9 cellular contexts compared by ENCODE assay signal in the genomic region with DNA sequence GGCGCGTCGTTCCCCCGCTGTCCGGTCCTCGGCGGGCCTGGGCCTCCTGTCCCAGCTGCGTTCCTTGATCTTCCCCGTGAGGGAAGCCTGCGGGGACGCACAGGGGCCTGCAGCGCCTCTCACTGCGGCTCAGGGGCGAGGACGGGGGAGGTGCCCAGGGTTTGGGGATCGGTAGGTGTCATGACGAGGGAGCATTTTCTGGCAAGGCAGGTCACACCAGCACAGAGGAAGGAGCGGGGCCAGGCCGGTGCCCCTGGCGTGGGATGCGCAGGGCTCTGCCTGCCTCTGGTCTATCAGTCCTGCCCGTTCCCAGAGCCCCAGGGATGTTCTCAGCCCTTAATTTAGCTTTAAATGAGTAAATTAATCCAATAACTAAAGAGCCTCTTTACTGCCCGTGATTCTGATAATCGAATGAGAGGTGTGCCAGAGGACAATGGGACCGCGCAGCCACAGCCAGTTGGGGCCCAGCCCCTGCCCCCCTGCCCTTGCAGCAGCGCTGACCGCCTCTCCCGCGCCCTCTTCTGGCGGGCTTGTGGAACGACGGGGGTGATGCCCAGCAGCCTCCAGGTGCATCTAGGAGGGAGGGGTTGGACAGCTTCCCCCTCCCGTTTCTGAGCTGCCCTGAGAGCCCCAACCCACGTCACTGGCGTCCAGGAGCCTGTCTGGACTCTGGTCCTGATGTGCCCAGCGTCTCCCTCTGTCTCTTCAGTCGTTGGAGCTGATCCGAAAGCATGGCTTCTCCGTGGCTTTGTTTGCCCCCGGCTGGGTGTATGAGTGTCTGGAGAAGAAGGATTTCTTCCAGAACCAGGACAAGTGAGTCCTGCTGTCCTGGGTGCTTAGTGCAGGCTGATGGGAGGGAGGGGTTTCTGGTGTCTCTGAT. TPM values are rescaled to one million over a fixed set of nuclear protein-coding genes. Genes with fewer than 3 reads are reported as not detected.
DNase-seq lines count a peak whose midpoint lies in the region; ATAC-seq and TF ChIP-seq lines count a peak whose summit lies in the region.
"Had no signal": no experiment of that assay in that cellular context is flagged by ENCODE, and none has a peak within 500 bp of the region (broad histone marks: within the 10 kb centered on the region; RNA-seq: fewer than 3 reads in every experiment).

No MANE protein-coding gene starts in this region.

- no peaks in the 10 kb centered on the region for H3K4me1 Mint-ChIP-seq in progenitor cell of endocrine pancreas (ENCODE audit: low read depth)
- H3K4me1 Mint-ChIP-seq: central memory CD8-positive, alpha-beta T cell had no signal

- peaks cover 17% of the 10 kb centered on the region for H3K36me3 Mint-ChIP-seq in progenitor cell of endocrine pancreas (ENCODE audit: insufficient read depth)

- DNase-seq in NCI-H524 (lab: John Stamatoyannopoulos, UW): peak; percentile 32 to 68
- DNase-seq in NCI-H524 treated with DMSO at 0.1 percent for 48 hours (lab: John Stamatoyannopoulos, UW): no peak
- DNase-seq in NCI-H748 treated with DMSO at 0.1 percent for 48 hours (lab: John Stamatoyannopoulos, UW): peak; percentile 13
- DNase-seq in activated T-cell treated with anti-CD3 and anti-CD28 coated beads for 1 hour (ENCODE audit: low read depth): peak; percentile 41
- peak; percentile 3 for DNase-seq in fibroblast of the conjunctiva (ENCODE audit: low read depth)
- DNase-seq in progenitor cell of endocrine pancreas (ENCODE audit: low spot score, unreplicated experiment): peak; percentile 54

- H3K4me3 Mint-ChIP-seq in progenitor cell of endocrine pancreas (ENCODE audit: low read depth): no peak overlapping the region
- H3K4me3 Mint-ChIP-seq: central memory CD8-positive, alpha-beta T cell had no signal

- H3K27ac Mint-ChIP-seq in progenitor cell of endocrine pancreas: no peak overlapping the region

- no peaks in the 10 kb centered on the region for H3K27me3 Mint-ChIP-seq in progenitor cell of endocrine pancreas
- H3K27me3 Mint-ChIP-seq: central memory CD8-positive, alpha-beta T cell had no signal

- no peak for ATAC-seq in GM18517 (IDR thresholded peaks at IDR 0.05; ENCODE audit: unreplicated experiment)
- ATAC-seq in HG03432 (IDR thresholded peaks at IDR 0.05; ENCODE audit: unreplicated experiment): no peak

- no peaks in the 10 kb centered on the region for H3K9me3 Mint-ChIP-seq in progenitor cell of endocrine pancreas (ENCODE audit: low read depth)
- H3K9me3 Mint-ChIP-seq: central memory CD8-positive, alpha-beta T cell had no signal

- peak; percentile 75 for TF ChIP-seq CTCF in progenitor cell of endocrine pancreas (IDR thresholded peaks at IDR 0.05; ENCODE audit: unreplicated experiment)

RNA-seq across cellular contexts. Expression of a gene that starts 7.9 kb away (rescaled TPM):
- 50.9 and 52.4 TPM in 2 replicates for total RNA-seq in progenitor cell of endocrine pancreas

RNA-seq across cellular contexts. Expression of a gene that starts 58.6 kb away (rescaled TPM):
- 0.67 and 2.0 TPM in 2 replicates for total RNA-seq in progenitor cell of endocrine pancreas
